9 cellular contexts compared by ENCODE assay signal in genomic region chrX:48475295-48475694, GRCh38. TPM values are rescaled to one million over a fixed set of nuclear protein-coding genes. Genes with fewer than 3 reads are reported as not detected.
DNase-seq lines count a peak whose midpoint lies in the region; ATAC-seq, FAIRE-seq and TF ChIP-seq lines count a peak whose summit lies in the region.
"Had no signal": no experiment of that assay in that cellular context is flagged by ENCODE, and none has a peak within 500 bp of the region (broad histone marks: within the 10 kb centered on the region; RNA-seq: fewer than 3 reads in every experiment).

No MANE protein-coding gene starts in this region.

- FAIRE-seq in GM19239 (lab: Jason Lieb, UNC), result no peak
- FAIRE-seq: islet of Langerhans had no signal

- H3K4me3 Mint-ChIP-seq in brain, result peak overlapping the region; percentile 84 to 92 (median 87)

- H3K36me3 ChIP-seq in mucosa of descending colon (ENCODE audit: low read depth), result no peaks in the 10 kb centered on the region

- peaks cover 0 to 19% (median 0%) of the 10 kb centered on the region in 5 experiments for H3K9me3 Mint-ChIP-seq in brain

- H3K4me3 ChIP-seq in AG10803 (ENCODE audit: low read length) (peak overlapping the region; percentile 79), mucosa of descending colon (no peak overlapping the region)

- peaks cover 3% of the 10 kb centered on the region for H3K27me3 Mint-ChIP-seq in brain

- H3K27ac Mint-ChIP-seq in brain, result peak overlapping the region in 4 of 5 experiments; percentile 77 to 97 (median 94)

- peaks cover 30% of the 10 kb centered on the region for H3K4me1 Mint-ChIP-seq in brain

- intact Hi-C loops in mucosa of descending colon (cut with DNase I, micrococcal nuclease), result no loop called here

- H3K36me3 Mint-ChIP-seq in brain, result peaks cover 18% of the 10 kb centered on the region

- no peak for DNase-seq in AG10803 (ENCODE audit: low read depth)
- peak; percentile 67 for DNase-seq in HuH-7.5 (ENCODE audit: low spot score)
- DNase-seq in mucosa of descending colon, result peak in 1 of 3 donors; percentile 25
- DNase-seq in activated effector memory CD4-positive, alpha-beta T cell treated with anti-CD3 and anti-CD28 coated beads, Interleukin-2, amount 50 U/mL, for 16 hours, result no peak
- no peak for DNase-seq in GM19239 (ENCODE audit: insufficient read length, low spot score)
- DNase-seq in activated gamma-delta T cell (lab: John Stamatoyannopoulos, UW), result no peak

- H3K4me1 ChIP-seq in mucosa of descending colon (ENCODE audit: low read depth), result no peaks in the 10 kb centered on the region

- TF ChIP-seq CTCF in AG10803 (conservative IDR thresholded peaks at IDR 0.05; ENCODE audit: low read length) (no peak), brain (conservative IDR thresholded peaks at IDR 0.05) (peak in 1 of 2 experiments; percentile 11), mucosa of descending colon (IDR thresholded peaks at IDR 0.05) (no peak)

- H3K9me3 ChIP-seq in mucosa of descending colon, result no peaks in the 10 kb centered on the region

- ATAC-seq in mucosa of descending colon (peak; percentile 44), GM19023 (IDR thresholded peaks at IDR 0.05; ENCODE audit: unreplicated experiment) (no peak)

RNA-seq across cellular contexts. Expression of gene FTSJ1, which starts 0.7 kb away (rescaled TPM):
- polyA plus RNA-seq in brain (ENCODE audit: insufficient read depth, low read depth, low replicate concordance), result 48.7 TPM
- total RNA-seq in mucosa of descending colon, result 10 to 100 TPM; 22.1 to 22.8 (median 22.7) TPM

RNA-seq across cellular contexts. Expression of gene SLC38A5, which starts 5.2 kb away (rescaled TPM):
- polyA plus RNA-seq in brain (ENCODE audit: insufficient read depth, low read depth, low replicate concordance), result 26.5 TPM
- 10 to 100 TPM in 1 of 3 donors, 1 to 10 TPM in 2; 7.3 to 25.9 (median 9.7) TPM for total RNA-seq in mucosa of descending colon

RNA-seq across cellular contexts. Expression of gene PORCN, which starts 33.5 kb away (rescaled TPM):
- polyA plus RNA-seq in brain (ENCODE audit: insufficient read depth, low read depth, low replicate concordance), result 15.9 TPM
- 1 to 10 TPM; 3.9 to 9.2 (median 6.3) TPM for total RNA-seq in mucosa of descending colon

RNA-seq across cellular contexts. Expression of gene EBP, which starts 46.3 kb away (rescaled TPM):
- 131 TPM for polyA plus RNA-seq in brain (ENCODE audit: insufficient read depth, low read depth, low replicate concordance)
- 100 to 1,000 TPM in 2 of 3 donors, 10 to 100 TPM in 1; 60.5 to 161 (median 158) TPM for total RNA-seq in mucosa of descending colon
